In genomic region chr13:48403151-48403631, GRCh38 we compare ENCODE assay signal across 8 cellular contexts. TPM values are rescaled to one million over a fixed set of nuclear protein-coding genes. Genes with fewer than 3 reads are reported as not detected.
DNase-seq lines count a peak whose midpoint lies in the region; ATAC-seq and TF ChIP-seq lines count a peak whose summit lies in the region.

No MANE protein-coding gene starts in this region.

- no peaks in the 10 kb centered on the region for H3K27me3 ChIP-seq in sigmoid colon

- intact Hi-C loops in sigmoid colon (cut with DNase I) = no loop called here

- H3K36me3 ChIP-seq in sigmoid colon = no peaks in the 10 kb centered on the region

- ATAC-seq in GM18909 (IDR thresholded peaks at IDR 0.05; ENCODE audit: poor library complexity, unreplicated experiment) (peak; percentile 64), HG03460 (IDR thresholded peaks at IDR 0.05; ENCODE audit: unreplicated experiment) (peak; percentile 73), omental fat pad (ENCODE audit: low FRiP score) (no peak), GM21526 (IDR thresholded peaks at IDR 0.05; ENCODE audit: low FRiP score, unreplicated experiment) (no peak)

- no peak for DNase-seq in coronary artery (ENCODE audit: low spot score)
- DNase-seq in sigmoid colon = no peak
- DNase-seq in NCI-H2107 treated with DMSO at 0.1 percent for 48 hours (lab: John Stamatoyannopoulos, UW; ENCODE audit: unreplicated experiment) = no peak
- no peak for DNase-seq in omental fat pad (ENCODE audit: low spot score)
- DNase-seq in amygdala (lab: John Stamatoyannopoulos, UW) = no peak

- peak; percentile 28 to 46 for TF ChIP-seq POLR2A in sigmoid colon (IDR thresholded peaks at IDR 0.05)

- H3K9me3 ChIP-seq in sigmoid colon = no peaks in the 10 kb centered on the region

- TF ChIP-seq EP300 in sigmoid colon (IDR thresholded peaks at IDR 0.05) = no peak

- H3K27ac ChIP-seq in coronary artery (peak overlapping the region; percentile 48 to 77), sigmoid colon (peak overlapping the region; percentile 50 to 69 (median 65))

- 52 to 76% methylated on average over 2 of the region's 2 CpGs for WGBS in sigmoid colon, 2 donors

- peaks cover 0 to 40% (median 21%) of the 10 kb centered on the region in 4 donors for H3K4me1 ChIP-seq in sigmoid colon

- TF ChIP-seq CTCF in coronary artery (IDR thresholded peaks at IDR 0.05) (no peak), sigmoid colon (IDR thresholded peaks at IDR 0.05) (no peak), omental fat pad (IDR thresholded peaks at IDR 0.05) (no peak)

- H3K4me3 ChIP-seq in coronary artery (peak overlapping the region; percentile 40), sigmoid colon (peak overlapping the region in 2 of 4 donors; percentile 2 to 9)

RNA-seq across cellular contexts. Expression of gene LPAR6, which starts 9.7 kb away (rescaled TPM):
- 10 to 100 TPM; 11.5 to 24.2 (median 15.0) TPM for total RNA-seq in sigmoid colon
- 10 to 100 TPM; 11.4 to 16.2 (median 15.0) TPM for polyA plus RNA-seq in sigmoid colon
- total RNA-seq in omental fat pad = 10 to 100 TPM; 19.0 to 87.6 (median 33.4) TPM

Comparison
In these comparisons a context has a peak if more than half of its experiments do, and no peak if none do; other contexts are left out.
1. ATAC-seq: peak in GM18909 (single experiment) and HG03460 (single experiment); none in omental fat pad (single experiment) and GM21526 (single experiment).